21 cellular contexts compared by ENCODE assay signal in the genomic region with DNA sequence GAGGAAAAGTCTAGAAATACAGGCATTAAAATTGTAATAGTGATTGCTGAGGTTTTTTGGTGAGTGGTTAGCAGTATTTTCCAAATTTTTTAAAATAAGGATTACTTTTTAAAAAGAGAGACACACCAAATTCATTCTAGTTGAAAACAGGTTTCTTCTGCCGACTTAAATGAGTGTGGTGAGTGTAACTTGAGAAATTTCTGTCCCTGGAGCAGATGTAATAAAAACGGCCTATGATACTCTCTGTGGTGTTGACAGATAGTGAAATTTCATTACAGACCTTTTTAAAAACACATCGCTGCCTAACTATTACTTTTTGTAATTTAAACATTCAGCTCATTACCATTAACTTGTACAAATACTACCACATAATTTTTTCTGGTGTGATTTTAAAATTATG.
DNase-seq lines count a peak whose midpoint lies in the region; ATAC-seq and TF ChIP-seq lines count a peak whose summit lies in the region.
"Had no signal": no experiment of that assay in that cellular context is flagged by ENCODE, and none has a peak within 500 bp of the region (broad histone marks: within the 10 kb centered on the region; RNA-seq: fewer than 3 reads in every experiment).

No MANE protein-coding gene starts in this region.

- no peaks in the 10 kb centered on the region for H3K79me2 ChIP-seq in hepatocyte

- no peaks in the 10 kb centered on the region for H3K27me3 Mint-ChIP-seq in Caco-2 (ENCODE audit: insufficient read depth, unreplicated experiment)
- H3K27me3 Mint-ChIP-seq: CD4-positive, CD25-positive, alpha-beta regulatory T cell; stimulated activated naive CD8-positive, alpha-beta T cell treated with anti-CD3 and anti-CD28 coated beads, Interleukin-15, Interleukin-2, amounts not matched to agents 100 ng/mL and 50 ng/mL, for 24 hours had no signal

- H3K4me1 ChIP-seq in Caco-2 (peaks cover 60% of the 10 kb centered on the region), ascending aorta (no peaks in the 10 kb centered on the region), hepatocyte (ENCODE audit: insufficient read depth) (peaks cover 4% of the 10 kb centered on the region), rectal smooth muscle tissue (ENCODE audit: control insufficient read depth, insufficient read depth, low read length) (peaks cover 4% of the 10 kb centered on the region)
- H3K4me1 ChIP-seq: SJSA1 had no signal

- intact Hi-C loops in Caco-2 (cut with micrococcal nuclease; ENCODE audit: unreplicated experiment) (no loop called here), ascending aorta (cut with DNase I) (no loop called here), posterior vena cava (cut with DNase I) (no loop called here)

- H3K36me3 ChIP-seq in Caco-2 (ENCODE audit: control insufficient read depth, insufficient read depth, low read length) = peaks cover 3% of the 10 kb centered on the region
- peaks cover 28 to 59% of the 10 kb centered on the region in 2 donors for H3K36me3 ChIP-seq in ascending aorta
- no peaks in the 10 kb centered on the region for H3K36me3 ChIP-seq in hepatocyte (replicated peaks; ENCODE audit: insufficient read depth, low read depth)
- peaks cover 6% of the 10 kb centered on the region for H3K36me3 ChIP-seq in rectal smooth muscle tissue (ENCODE audit: control insufficient read depth, insufficient read depth, low read length)

- H3K9ac ChIP-seq in rectal smooth muscle tissue (ENCODE audit: low read length) = no peak overlapping the region

- no peak for ATAC-seq in HG02763 (IDR thresholded peaks at IDR 0.05; ENCODE audit: unreplicated experiment)
- ATAC-seq: body of pancreas had no signal

- no peak for DNase-seq in Caco-2
- no peak for DNase-seq in ascending aorta (ENCODE audit: low spot score in 2 of 2)
- no peak for DNase-seq in hepatocyte (ENCODE audit: low spot score)
- DNase-seq in AG20443 (ENCODE audit: low spot score) = no peak
- no peak for DNase-seq in posterior vena cava (ENCODE audit: low spot score)
- no peak for DNase-seq in NCI-H2171 (lab: John Stamatoyannopoulos, UW)
- DNase-seq: activated gamma-delta T cell; body of pancreas; CD4-positive, CD25-positive, alpha-beta regulatory T cell; EL; NCI-H1092; NCI-H187; NCI-H446; NK-92 treated with Interleukin-12 subunit alpha and Interleukin-12 subunit beta, amount 100 ng/mL, for 24 hours; retina; tibial artery had no signal

- POLR2A ChIA-PET in Caco-2 (lab: Charles Lee) = no interaction called here

- CTCF ChIA-PET in Caco-2 (lab: Charles Lee) = interaction anchor here (0.6 kb wide), 1 partner anchor 63 kb away, joined by 3 read pairs; no protein-coding TSS in a partner anchor

- H3K9me3 ChIP-seq in Caco-2 (no peaks in the 10 kb centered on the region), ascending aorta (no peaks in the 10 kb centered on the region), hepatocyte (ENCODE audit: low read depth) (no peaks in the 10 kb centered on the region)
- H3K9me3 ChIP-seq: body of pancreas, SJSA1, tibial artery had no signal

- H2AFZ ChIP-seq in hepatocyte = no peak overlapping the region

- BruUV-seq in Caco-2 (replicated peaks; lab: Mats Ljungman, UMichigan) = no TSS peak

- peak overlapping the region; percentile 40 for H3K4me3 Mint-ChIP-seq in Caco-2 (ENCODE audit: unreplicated experiment)
- H3K4me3 Mint-ChIP-seq: CD4-positive, CD25-positive, alpha-beta regulatory T cell; stimulated activated naive CD8-positive, alpha-beta T cell treated with anti-CD3 and anti-CD28 coated beads, Interleukin-15, Interleukin-2, amounts not matched to agents 100 ng/mL and 50 ng/mL, for 24 hours had no signal

- H3K27ac Mint-ChIP-seq in Caco-2 (ENCODE audit: unreplicated experiment) = peak overlapping the region; percentile 70
- H3K27ac Mint-ChIP-seq: CD4-positive, CD25-positive, alpha-beta regulatory T cell; stimulated activated naive CD8-positive, alpha-beta T cell treated with anti-CD3 and anti-CD28 coated beads, Interleukin-15, Interleukin-2, amounts not matched to agents 100 ng/mL and 50 ng/mL, for 24 hours had no signal

- peak overlapping the region; percentile 65 for H3K4me2 ChIP-seq in hepatocyte

- H3K9me3 Mint-ChIP-seq in Caco-2 (ENCODE audit: unreplicated experiment) = no peaks in the 10 kb centered on the region
- H3K9me3 Mint-ChIP-seq: CD4-positive, CD25-positive, alpha-beta regulatory T cell; stimulated activated naive CD8-positive, alpha-beta T cell treated with anti-CD3 and anti-CD28 coated beads, Interleukin-15, Interleukin-2, amounts not matched to agents 100 ng/mL and 50 ng/mL, for 24 hours had no signal

- H3K27me3 ChIP-seq in Caco-2 (replicated peaks; ENCODE audit: control insufficient read depth, insufficient read depth, low read length) (no peaks in the 10 kb centered on the region), ascending aorta (no peaks in the 10 kb centered on the region), hepatocyte (no peaks in the 10 kb centered on the region), rectal smooth muscle tissue (ENCODE audit: control insufficient read depth, insufficient read depth, low read length) (no peaks in the 10 kb centered on the region)
- H3K27me3 ChIP-seq: body of pancreas, SJSA1, tibial artery had no signal

- H3K4me1 Mint-ChIP-seq in Caco-2 (ENCODE audit: low read depth, unreplicated experiment) = peaks cover 27% of the 10 kb centered on the region

- H3K4me3 ChIP-seq in Caco-2 (ENCODE audit: low read depth, low read length) = no peak overlapping the region
- no peak overlapping the region for H3K4me3 ChIP-seq in ascending aorta
- no peak overlapping the region for H3K4me3 ChIP-seq in hepatocyte
- no peak overlapping the region for H3K4me3 ChIP-seq in rectal smooth muscle tissue (ENCODE audit: low read length)
- H3K4me3 ChIP-seq: body of pancreas, coronary artery, SJSA1, tibial artery had no signal

- peaks cover 47% of the 10 kb centered on the region for H3K36me3 Mint-ChIP-seq in Caco-2 (ENCODE audit: insufficient read depth, unreplicated experiment)

- H4K20me1 ChIP-seq in hepatocyte (ENCODE audit: insufficient read depth, poor library complexity, severe bottlenecking) = no peaks in the 10 kb centered on the region

- 33% methylated on average over 3 of the region's 3 CpGs for WGBS in hepatocyte (ENCODE audit: low lambda C conversion rate, missing lambda C conversion rate)

- no peaks in the 10 kb centered on the region for H3K9me2 ChIP-seq in hepatocyte (replicated peaks; ENCODE audit: insufficient read depth)

- TF ChIP-seq CTCF in Caco-2 (IDR thresholded peaks at IDR 0.05; ENCODE audit: insufficient read depth in 1 of 2, low read depth in 1 of 2, low read length in 1 of 2, severe bottlenecking in 1 of 2, unreplicated experiment in 1 of 2) (no peak), ascending aorta (IDR thresholded peaks at IDR 0.05) (no peak), hepatocyte (IDR thresholded peaks at IDR 0.05; ENCODE audit: poor library complexity) (no peak)

- H3K27ac ChIP-seq in ascending aorta (peak overlapping the region; percentile 41 to 42), hepatocyte (peak overlapping the region; percentile 67), rectal smooth muscle tissue (ENCODE audit: low read depth, low read length) (peak overlapping the region; percentile 3)
- H3K27ac ChIP-seq: SJSA1 had no signal

Comparison
In these comparisons a context has a peak if more than half of its experiments do, and no peak if none do; other contexts are left out.
1. H3K27ac ChIP-seq: peak in every context shown above with its lines; median percentile 67 in hepatocyte; 42 in ascending aorta; 3 in rectal smooth muscle tissue.